ENCODE assay signal across 8 cellular contexts in genomic region chr7:117872565-117873055, GRCh38. TPM values are rescaled to one million over a fixed set of nuclear protein-coding genes. Genes with fewer than 3 reads are reported as not detected.
DNase-seq lines count a peak whose midpoint lies in the region; ATAC-seq and TF ChIP-seq lines count a peak whose summit lies in the region.

No MANE protein-coding gene starts in this region.

- H3K4me2 ChIP-seq in GM23338, result peak overlapping the region; percentile 89
- H3K4me2 ChIP-seq in PC-9, result no peak overlapping the region

- POLR2A ChIA-PET in naive thymus-derived CD8-positive, alpha-beta T cell (lab: Charles Lee), result no interaction called here
- POLR2A ChIA-PET in PC-9 (lab: Charles Lee; ENCODE audit: unreplicated experiment), result interaction anchor here (0.7 kb wide), 1 partner anchor 506 kb away, joined by 3 read pairs; no protein-coding TSS in a partner anchor

- BruUV-seq in PC-9 (replicated peaks; lab: Mats Ljungman, UMichigan), result no TSS peak

- H3K79me2 ChIP-seq in GM23338 (replicated peaks; ENCODE audit: insufficient read depth), result peaks cover 43% of the 10 kb centered on the region
- no peaks in the 10 kb centered on the region for H3K79me2 ChIP-seq in PC-9 (ENCODE audit: low read depth)

- H3K27me3 Mint-ChIP-seq in GM23338 (ENCODE audit: insufficient read depth, low read depth, poor library complexity), result peaks cover 10% of the 10 kb centered on the region
- peaks cover 25 to 65% (median 41%) of the 10 kb centered on the region in 5 donors for H3K27me3 Mint-ChIP-seq in naive thymus-derived CD8-positive, alpha-beta T cell

- no peaks in the 10 kb centered on the region for H3K27me3 ChIP-seq in GM23338 (ENCODE audit: insufficient read depth)
- H3K27me3 ChIP-seq in PC-9 (ENCODE audit: insufficient read depth, low read depth), result no peaks in the 10 kb centered on the region

- peak overlapping the region; percentile 60 for H3K27ac Mint-ChIP-seq in GM23338
- H3K27ac Mint-ChIP-seq in naive thymus-derived CD8-positive, alpha-beta T cell, result no peak overlapping the region

- H4K20me1 ChIP-seq in GM23338 (replicated peaks; ENCODE audit: insufficient read depth) (no peaks in the 10 kb centered on the region), PC-9 (ENCODE audit: insufficient read depth) (no peaks in the 10 kb centered on the region)

- H3K4me3 ChIP-seq in GM23338, result peak overlapping the region; percentile 76
- peak overlapping the region; percentile 74 for H3K4me3 ChIP-seq in fibroblast of the aortic adventitia (ENCODE audit: low read depth, low read length)
- H3K4me3 ChIP-seq in PC-9, result no peak overlapping the region

- in situ Hi-C loops in SK-MEL-5 (cut with HindIII; ENCODE audit: low pct_unique_long_range_greater_than_20kb, low sequenced_read_pairs), result no loop called here

- H3K9me3 Mint-ChIP-seq in GM23338, result no peaks in the 10 kb centered on the region
- H3K9me3 Mint-ChIP-seq in naive thymus-derived CD8-positive, alpha-beta T cell, result peaks cover 0 to 5% (median 0%) of the 10 kb centered on the region in 9 donors

- H3K36me3 ChIP-seq in GM23338 (ENCODE audit: insufficient read depth), result no peaks in the 10 kb centered on the region
- no peaks in the 10 kb centered on the region for H3K36me3 ChIP-seq in PC-9 (ENCODE audit: low read depth)

- H2AFZ ChIP-seq in GM23338 (peak overlapping the region; percentile 28), PC-9 (no peak overlapping the region)

- no peak overlapping the region for H3K27ac ChIP-seq in GM23338 (ENCODE audit: low read depth)
- no peak overlapping the region for H3K27ac ChIP-seq in PC-9

- ATAC-seq in GM23338 (peak; percentile 60), GM21786 (IDR thresholded peaks at IDR 0.05; ENCODE audit: unreplicated experiment) (no peak)
- ATAC-seq in naive thymus-derived CD8-positive, alpha-beta T cell, result no peak

- CTCF ChIA-PET in PC-9 (lab: Charles Lee), result no interaction called here

- TF ChIP-seq CTCF in GM23338 (conservative IDR thresholded peaks at IDR 0.05; ENCODE audit: low read depth in 2 of 2), result peak; percentile 10 to 40; a peak in 2 of 4 replicates
- TF ChIP-seq CTCF in fibroblast of the aortic adventitia (IDR thresholded peaks at IDR 0.05; ENCODE audit: insufficient read depth, low read length), result peak; percentile 7
- no peak for TF ChIP-seq CTCF in PC-9 (conservative IDR thresholded peaks at IDR 0.05)

- H3K4me1 ChIP-seq in GM23338 (ENCODE audit: insufficient read depth) (peaks cover 72% of the 10 kb centered on the region), PC-9 (replicated peaks; ENCODE audit: insufficient read depth) (no peaks in the 10 kb centered on the region)

- peak; percentile 51 for DNase-seq in GM23338 (ENCODE audit: low spot score)
- DNase-seq in SK-MEL-5 (ENCODE audit: low read depth, low spot score), result peak; percentile 67
- peak; percentile 17 for DNase-seq in fibroblast of the aortic adventitia (ENCODE audit: low read depth)
- no peak for DNase-seq in naive thymus-derived CD8-positive, alpha-beta T cell
- DNase-seq in PC-9, result no peak
- no peak for DNase-seq in NCI-H2107 treated with DMSO at 0.1 percent for 48 hours (lab: John Stamatoyannopoulos, UW; ENCODE audit: unreplicated experiment)
- no peak for DNase-seq in effector CD8-positive, alpha-beta T cell (lab: John Stamatoyannopoulos, UW)

- H3F3A ChIP-seq in GM23338 (replicated peaks; ENCODE audit: low read depth) (no peaks in the 10 kb centered on the region), PC-9 (ENCODE audit: insufficient read depth, low read depth) (no peaks in the 10 kb centered on the region)

- peak overlapping the region; percentile 83 for H3K4me3 Mint-ChIP-seq in GM23338
- H3K4me3 Mint-ChIP-seq in naive thymus-derived CD8-positive, alpha-beta T cell, result peak overlapping the region; percentile 15 to 69 (median 50)

- no peaks in the 10 kb centered on the region for H3K9me3 ChIP-seq in PC-9 (ENCODE audit: insufficient read depth, low read depth)

- peaks cover 80% of the 10 kb centered on the region for H3K4me1 Mint-ChIP-seq in GM23338
- peaks cover 8 to 18% (median 16%) of the 10 kb centered on the region in 4 donors for H3K4me1 Mint-ChIP-seq in naive thymus-derived CD8-positive, alpha-beta T cell

- H3K36me3 Mint-ChIP-seq in GM23338 (ENCODE audit: low read depth), result no peaks in the 10 kb centered on the region; the same call in 2 of the 3 replicates
- H3K36me3 Mint-ChIP-seq in naive thymus-derived CD8-positive, alpha-beta T cell, result peaks cover 0 to 15% (median 7%) of the 10 kb centered on the region in 3 donors

- H3K9me2 ChIP-seq in GM23338 (ENCODE audit: insufficient read depth) (no peaks in the 10 kb centered on the region), PC-9 (ENCODE audit: insufficient read depth) (no peaks in the 10 kb centered on the region)

- intact Hi-C loops in PC-9 (cut with micrococcal nuclease; ENCODE audit: unreplicated experiment), result loop anchor here (10.0 kb wide), 1 partner anchor 232 kb away; no protein-coding TSS in a partner anchor

TF ChIP-seq in GM23338, 12 proteins besides CTCF, POLR2A, EP300 and RAD21:
- TF ChIP-seq REST (IDR thresholded peaks at IDR 0.05; ENCODE audit: unreplicated experiment) (no peak), NANOG (IDR thresholded peaks at IDR 0.05; ENCODE audit: borderline replicate concordance) (no peak), EZH2 (IDR thresholded peaks at IDR 0.05; ENCODE audit: low read depth, unreplicated experiment) (no peak), ZNF331 (CRISPR knock-in tag; IDR thresholded peaks at IDR 0.05; ENCODE audit: low read depth) (no peak), POLR2AphosphoS5 (IDR thresholded peaks at IDR 0.05; ENCODE audit: low read depth) (0 out of 2 replicates have a peak, but pooled peaks have one; percentile 9), CREB1 (CRISPR knock-in tag; IDR thresholded peaks at IDR 0.05; ENCODE audit: low read depth) (no peak), JUNB (IDR thresholded peaks at IDR 0.05; ENCODE audit: unreplicated experiment) (no peak)

RNA-seq across cellular contexts. Expression of gene CTTNBP2, which starts 0.6 kb away (rescaled TPM):
- 22.7 and 26.8 TPM in 2 replicates for total RNA-seq in GM23338 (2014; rRNA removed; shearing (Covaris generic))
- 30.7 and 31.7 TPM in 2 replicates for polyA plus RNA-seq in GM23338 (2016; fragmentation: Nextera tagmentation; extraction: Ambion mirVana)
- 43.3 and 46.3 TPM in 2 replicates for total RNA-seq in SK-MEL-5 (2014; rRNA removed; shearing (Covaris generic))
- 31.2 and 43.6 TPM in 2 replicates for polyA plus RNA-seq in SK-MEL-5 (2015; cell fraction: cytosol; rRNA removed)
- polyA plus RNA-seq in SK-MEL-5 (2015; cell fraction: nucleus; rRNA removed), result 55.5 and 65.0 TPM in 2 replicates
- total RNA-seq in fibroblast of the aortic adventitia (ENCODE audit: low replicate concordance) (3.9 and 11.9 TPM in 2 replicates), PC-9 (2021) (not detected in 2 replicates)
- total RNA-seq in naive thymus-derived CD8-positive, alpha-beta T cell, result under 1 TPM in 1 of 2 experiments, not detected in 1; 0.05 TPM
- polyA plus RNA-seq in naive thymus-derived CD8-positive, alpha-beta T cell, result not detected

Comparison
In these comparisons a context has a peak if more than half of its experiments do, and no peak if none do; other contexts are left out.
1. DNase-seq: peak in GM23338 (single experiment), SK-MEL-5 (single experiment) and fibroblast of the aortic adventitia (single experiment); none in naive thymus-derived CD8-positive, alpha-beta T cell (0 of 10), PC-9 (0 of 2), NCI-H2107 treated with DMSO at 0.1 percent for 48 hours (single experiment) and effector CD8-positive, alpha-beta T cell (single experiment).